Comparison of ENCODE assay signal across 8 cellular contexts in the genomic region with DNA sequence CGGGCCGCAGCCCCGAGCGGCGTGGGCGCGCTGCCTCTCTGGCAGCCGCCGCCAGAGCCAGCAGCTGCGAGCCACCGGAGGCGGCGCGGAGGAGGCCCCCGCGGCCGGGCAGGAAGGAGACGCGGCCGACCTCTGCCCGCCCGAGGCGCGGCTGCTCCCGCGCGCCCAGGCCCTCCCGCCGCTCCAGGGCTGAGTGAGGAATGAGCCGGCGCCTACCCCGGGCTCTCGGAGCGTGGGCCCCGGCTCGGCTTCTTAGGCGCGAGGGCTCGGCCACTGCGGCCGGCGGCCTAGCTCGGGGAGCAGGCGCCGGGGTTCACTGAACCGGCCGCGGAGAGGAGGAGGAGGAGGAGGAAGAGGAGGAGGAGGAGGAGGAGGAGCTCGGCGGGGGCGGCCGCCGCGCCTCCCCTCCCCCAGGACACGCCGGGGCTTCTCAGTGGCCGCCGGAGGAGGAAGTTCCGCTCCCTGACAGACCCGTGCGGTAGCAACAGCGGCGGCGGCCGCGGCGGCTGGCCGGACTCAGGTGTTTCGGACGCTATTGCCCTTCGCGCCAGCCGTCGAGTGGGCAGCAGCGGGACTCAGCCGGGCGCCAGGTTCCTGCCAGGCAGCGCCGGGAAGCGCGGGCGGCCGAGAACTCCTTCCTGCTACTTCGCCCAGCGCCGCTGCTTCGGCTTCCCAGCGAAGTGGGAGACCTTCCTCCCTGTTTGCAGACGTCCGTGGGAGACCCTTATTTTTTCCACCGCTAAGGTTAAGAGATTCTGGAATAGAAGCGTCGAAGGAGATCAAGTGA. TPM values are rescaled to one million over a fixed set of nuclear protein-coding genes. Genes with fewer than 3 reads are reported as not detected.
DNase-seq lines count a peak whose midpoint lies in the region; ATAC-seq and TF ChIP-seq lines count a peak whose summit lies in the region.

Gene MAN1A2, plus strand, starts transcription at position 468 of the 787 bp plus-strand sequence. CDS start 735 bp downstream, outside the sequence.

- H3K4me1 Mint-ChIP-seq in natural killer cell treated with Interleukin-12 subunit alpha and Interleukin-12 subunit beta and Interleukin-15 and Interleukin-18, amount 100 ng/mL, for 72 hours (ENCODE audit: low read depth in 2 of 2), result peaks cover 57 to 65% of the 10 kb centered on the region in 2 donors
- H3K4me1 Mint-ChIP-seq in stimulated activated naive CD8-positive, alpha-beta T cell treated with anti-CD3 and anti-CD28 coated beads, Interleukin-15, Interleukin-2, amounts not matched to agents 100 ng/mL and 50 ng/mL, for 24 hours (ENCODE audit: low read depth), result peaks cover 77% of the 10 kb centered on the region

- no peaks in the 10 kb centered on the region for H3K36me3 Mint-ChIP-seq in natural killer cell treated with Interleukin-12 subunit alpha and Interleukin-12 subunit beta and Interleukin-15 and Interleukin-18, amount 100 ng/mL, for 72 hours
- no peaks in the 10 kb centered on the region for H3K36me3 Mint-ChIP-seq in stimulated activated naive CD8-positive, alpha-beta T cell treated with anti-CD3 and anti-CD28 coated beads, Interleukin-15, Interleukin-2, amounts not matched to agents 100 ng/mL and 50 ng/mL, for 24 hours (ENCODE audit: low read depth)

- ATAC-seq in natural killer cell treated with Interleukin-12 subunit alpha and Interleukin-12 subunit beta and Interleukin-15 and Interleukin-18, amount 100 ng/mL, for 72 hours, result peak; percentile 89 to 90

- peak within 1 kb of the TSS; percentile 92 for H3K4me3 Mint-ChIP-seq in natural killer cell treated with Interleukin-12 subunit alpha and Interleukin-12 subunit beta and Interleukin-15 and Interleukin-18, amount 100 ng/mL, for 72 hours
- H3K4me3 Mint-ChIP-seq in stimulated activated naive CD8-positive, alpha-beta T cell treated with anti-CD3 and anti-CD28 coated beads, Interleukin-15, Interleukin-2, amounts not matched to agents 100 ng/mL and 50 ng/mL, for 24 hours, result peak within 1 kb of the TSS; percentile 91

- no peak for TF ChIP-seq CTCF in GM20000 (IDR thresholded peaks at IDR 0.05; ENCODE audit: extremely low read depth, missing control alignments)

- peak within 1 kb of the TSS; percentile 91 to 96 for H3K27ac Mint-ChIP-seq in natural killer cell treated with Interleukin-12 subunit alpha and Interleukin-12 subunit beta and Interleukin-15 and Interleukin-18, amount 100 ng/mL, for 72 hours
- H3K27ac Mint-ChIP-seq in stimulated activated naive CD8-positive, alpha-beta T cell treated with anti-CD3 and anti-CD28 coated beads, Interleukin-15, Interleukin-2, amounts not matched to agents 100 ng/mL and 50 ng/mL, for 24 hours, result peak within 1 kb of the TSS; percentile 96

- DNase-seq in D341Med (ENCODE audit: low spot score) (peak; percentile 82), GM20000 (ENCODE audit: low spot score) (peak; percentile 89), HT1080 (ENCODE audit: low read depth) (peak; percentile 93), RPMI7951 (ENCODE audit: low read depth) (peak; percentile 78), fibroblast of peridontal ligament (ENCODE audit: extremely low read depth) (peak; percentile 55)
- peak; percentile 60 for DNase-seq in activated T-helper 9 cell treated with anti-CD3 and anti-CD28 coated beads, Interleukin-2, amount 50 U/mL, for 16 hours (ENCODE audit: low read depth)
- DNase-seq in natural killer cell treated with Interleukin-12 subunit alpha and Interleukin-12 subunit beta and Interleukin-15 and Interleukin-18, amount 100 ng/mL, for 72 hours (ENCODE audit: low spot score), result peak; percentile 90

- H3K27me3 Mint-ChIP-seq in natural killer cell treated with Interleukin-12 subunit alpha and Interleukin-12 subunit beta and Interleukin-15 and Interleukin-18, amount 100 ng/mL, for 72 hours, result peaks cover 0 to 2% of the 10 kb centered on the region in 2 donors
- no peaks in the 10 kb centered on the region for H3K27me3 Mint-ChIP-seq in stimulated activated naive CD8-positive, alpha-beta T cell treated with anti-CD3 and anti-CD28 coated beads, Interleukin-15, Interleukin-2, amounts not matched to agents 100 ng/mL and 50 ng/mL, for 24 hours

- H3K9me3 Mint-ChIP-seq in natural killer cell treated with Interleukin-12 subunit alpha and Interleukin-12 subunit beta and Interleukin-15 and Interleukin-18, amount 100 ng/mL, for 72 hours, result no peaks in the 10 kb centered on the region
- no peaks in the 10 kb centered on the region for H3K9me3 Mint-ChIP-seq in stimulated activated naive CD8-positive, alpha-beta T cell treated with anti-CD3 and anti-CD28 coated beads, Interleukin-15, Interleukin-2, amounts not matched to agents 100 ng/mL and 50 ng/mL, for 24 hours

RNA-seq across cellular contexts. Expression of gene MAN1A2, which starts in this region (rescaled TPM):
- total RNA-seq in HT1080 (2014; rRNA removed; shearing (Covaris generic)), result 21.4 and 28.6 TPM in 2 replicates
- 18.7 and 24.4 TPM in 2 replicates for polyA plus RNA-seq in HT1080 (2015; cell fraction: cytosol; rRNA removed)
- polyA plus RNA-seq in HT1080 (2015; cell fraction: nucleus; rRNA removed), result 19.8 and 23.5 TPM in 2 replicates
- 25.0 and 30.9 TPM in 2 replicates for total RNA-seq in RPMI7951 (2014; rRNA removed; shearing (Covaris generic))
- 10 to 100 TPM; 44.3 to 47.4 TPM for total RNA-seq in natural killer cell treated with Interleukin-12 subunit alpha and Interleukin-12 subunit beta and Interleukin-15 and Interleukin-18, amount 100 ng/mL, for 72 hours

Comparison
In these comparisons a context has a peak if more than half of its experiments do, and no peak if none do; other contexts are left out.
1. Peak in every context shown above with its lines: DNase-seq and ATAC-seq.